Comparison of ENCODE assay signal across 9 cellular contexts in genomic region chr6:25250878-25251277, GRCh38. TPM values are rescaled to one million over a fixed set of nuclear protein-coding genes. Genes with fewer than 3 reads are reported as not detected.
DNase-seq lines count a peak whose midpoint lies in the region; ATAC-seq, FAIRE-seq and TF ChIP-seq lines count a peak whose summit lies in the region.
"Had no signal": no experiment of that assay in that cellular context is flagged by ENCODE, and none has a peak within 500 bp of the region (broad histone marks: within the 10 kb centered on the region; RNA-seq: fewer than 3 reads in every experiment).

No MANE protein-coding gene starts in this region.

- ATAC-seq in HG03097 (IDR thresholded peaks at IDR 0.05; ENCODE audit: low FRiP score, unreplicated experiment) (peak; percentile 66), GM19467 (IDR thresholded peaks at IDR 0.05; ENCODE audit: unreplicated experiment) (no peak), left lung (no peak)

- peak; percentile 28 for DNase-seq in stimulated activated CD4-positive, alpha-beta T cell treated with anti-CD3 and anti-CD28 coated beads, Interleukin-15, amount 100 ng/mL, for 24 hours
- no peak for DNase-seq in stimulated activated CD4-positive, alpha-beta T cell treated with anti-CD3 and anti-CD28 coated beads, Interleukin-12 subunit alpha, Interleukin-12 subunit beta, amount 100 ng/mL, for 4 hours
- DNase-seq in astrocyte (ENCODE audit: low read depth) (peak; percentile 56), NCI-H510A (lab: John Stamatoyannopoulos, UW) (no peak), left lung (no peak), amygdala (lab: John Stamatoyannopoulos, UW) (no peak)

- H4K20me1 ChIP-seq in astrocyte (ENCODE audit: insufficient read depth, low read length): no peaks in the 10 kb centered on the region

- intact Hi-C loops in left lung (cut with DNase I): no loop called here

- H3K27me3 Mint-ChIP-seq in astrocyte (ENCODE audit: low read depth, unreplicated experiment): no peaks in the 10 kb centered on the region

- no peaks in the 10 kb centered on the region for H3K9me3 Mint-ChIP-seq in astrocyte (ENCODE audit: unreplicated experiment)

- H3K4me3 ChIP-seq in astrocyte (ENCODE audit: insufficient read depth, low read depth, low read length) (no peak overlapping the region), left lung (no peak overlapping the region)
- H3K4me3 ChIP-seq: SK-N-MC had no signal

- H3K27me3 ChIP-seq in astrocyte (ENCODE audit: insufficient read depth, low read length) (no peaks in the 10 kb centered on the region), left lung (no peaks in the 10 kb centered on the region)

- H3K4me1 Mint-ChIP-seq in astrocyte (ENCODE audit: low read depth, unreplicated experiment): peaks cover 26% of the 10 kb centered on the region

- peak overlapping the region; percentile 0 for H3K4me3 Mint-ChIP-seq in astrocyte (ENCODE audit: unreplicated experiment)

- FAIRE-seq in astrocyte (lab: Jason Lieb, UNC): no peak

- no peak overlapping the region for H3K27ac ChIP-seq in astrocyte (ENCODE audit: low read depth, low read length)
- no peak overlapping the region for H3K27ac ChIP-seq in left lung
- H3K27ac ChIP-seq: SK-N-MC had no signal

- H3K79me2 ChIP-seq in astrocyte (ENCODE audit: insufficient read depth, low read length): no peaks in the 10 kb centered on the region

- H3K4me1 ChIP-seq in astrocyte (ENCODE audit: insufficient read depth, low read length): peaks cover 14% of the 10 kb centered on the region
- no peaks in the 10 kb centered on the region for H3K4me1 ChIP-seq in left lung

- H2AFZ ChIP-seq in astrocyte (ENCODE audit: low read depth, low read length): no peak overlapping the region

- H3K36me3 Mint-ChIP-seq in astrocyte (ENCODE audit: low read depth, unreplicated experiment): no peaks in the 10 kb centered on the region

- TF ChIP-seq CTCF in astrocyte (IDR thresholded peaks at IDR 0.05; ENCODE audit: insufficient read depth, low read depth, low read length) (no peak), left lung (IDR thresholded peaks at IDR 0.05) (no peak)

- H3K27ac Mint-ChIP-seq in astrocyte (ENCODE audit: unreplicated experiment): peak overlapping the region; percentile 70

- H3K4me2 ChIP-seq in astrocyte (ENCODE audit: low read length): peak overlapping the region; percentile 15

- H3K36me3 ChIP-seq in astrocyte (ENCODE audit: insufficient read depth, low read length) (no peaks in the 10 kb centered on the region), left lung (no peaks in the 10 kb centered on the region)

- H3K9ac ChIP-seq in astrocyte (ENCODE audit: low read length): no peak overlapping the region

- H3K9me3 ChIP-seq in astrocyte (ENCODE audit: insufficient read depth, low read depth, low read length) (no peaks in the 10 kb centered on the region), left lung (no peaks in the 10 kb centered on the region)

RNA-seq across cellular contexts. Expression of gene CARMIL1, which starts 28.3 kb away (rescaled TPM):
- 19.1 and 21.3 TPM in 2 replicates for total RNA-seq in astrocyte
- total RNA-seq in left lung: 10 to 100 TPM; 16.4 to 22.2 TPM

Comparison
In these comparisons a context has a peak if more than half of its experiments do, and no peak if none do; other contexts are left out.
1. DNase-seq: peak in stimulated activated CD4-positive, alpha-beta T cell treated with anti-CD3 and anti-CD28 coated beads, Interleukin-15, amount 100 ng/mL, for 24 hours (single experiment) and astrocyte (single experiment); none in stimulated activated CD4-positive, alpha-beta T cell treated with anti-CD3 and anti-CD28 coated beads, Interleukin-12 subunit alpha, Interleukin-12 subunit beta, amount 100 ng/mL, for 4 hours (single experiment), NCI-H510A (single experiment), left lung (0 of 2) and amygdala (0 of 56).